ENCODE assay signal across 3 cellular contexts in genomic region chr19:50564229-50565105, GRCh38.
TF ChIP-seq lines count a peak whose summit lies in the region.

No MANE protein-coding gene starts in this region.

TF ChIP-seq in GM23338, 12 proteins besides CTCF, POLR2A, EP300 and RAD21 (continues in another document):
- no peak for TF ChIP-seq ZNF114 (CRISPR knock-in tag; IDR thresholded peaks at IDR 0.05)
- TF ChIP-seq, protein P1, sequence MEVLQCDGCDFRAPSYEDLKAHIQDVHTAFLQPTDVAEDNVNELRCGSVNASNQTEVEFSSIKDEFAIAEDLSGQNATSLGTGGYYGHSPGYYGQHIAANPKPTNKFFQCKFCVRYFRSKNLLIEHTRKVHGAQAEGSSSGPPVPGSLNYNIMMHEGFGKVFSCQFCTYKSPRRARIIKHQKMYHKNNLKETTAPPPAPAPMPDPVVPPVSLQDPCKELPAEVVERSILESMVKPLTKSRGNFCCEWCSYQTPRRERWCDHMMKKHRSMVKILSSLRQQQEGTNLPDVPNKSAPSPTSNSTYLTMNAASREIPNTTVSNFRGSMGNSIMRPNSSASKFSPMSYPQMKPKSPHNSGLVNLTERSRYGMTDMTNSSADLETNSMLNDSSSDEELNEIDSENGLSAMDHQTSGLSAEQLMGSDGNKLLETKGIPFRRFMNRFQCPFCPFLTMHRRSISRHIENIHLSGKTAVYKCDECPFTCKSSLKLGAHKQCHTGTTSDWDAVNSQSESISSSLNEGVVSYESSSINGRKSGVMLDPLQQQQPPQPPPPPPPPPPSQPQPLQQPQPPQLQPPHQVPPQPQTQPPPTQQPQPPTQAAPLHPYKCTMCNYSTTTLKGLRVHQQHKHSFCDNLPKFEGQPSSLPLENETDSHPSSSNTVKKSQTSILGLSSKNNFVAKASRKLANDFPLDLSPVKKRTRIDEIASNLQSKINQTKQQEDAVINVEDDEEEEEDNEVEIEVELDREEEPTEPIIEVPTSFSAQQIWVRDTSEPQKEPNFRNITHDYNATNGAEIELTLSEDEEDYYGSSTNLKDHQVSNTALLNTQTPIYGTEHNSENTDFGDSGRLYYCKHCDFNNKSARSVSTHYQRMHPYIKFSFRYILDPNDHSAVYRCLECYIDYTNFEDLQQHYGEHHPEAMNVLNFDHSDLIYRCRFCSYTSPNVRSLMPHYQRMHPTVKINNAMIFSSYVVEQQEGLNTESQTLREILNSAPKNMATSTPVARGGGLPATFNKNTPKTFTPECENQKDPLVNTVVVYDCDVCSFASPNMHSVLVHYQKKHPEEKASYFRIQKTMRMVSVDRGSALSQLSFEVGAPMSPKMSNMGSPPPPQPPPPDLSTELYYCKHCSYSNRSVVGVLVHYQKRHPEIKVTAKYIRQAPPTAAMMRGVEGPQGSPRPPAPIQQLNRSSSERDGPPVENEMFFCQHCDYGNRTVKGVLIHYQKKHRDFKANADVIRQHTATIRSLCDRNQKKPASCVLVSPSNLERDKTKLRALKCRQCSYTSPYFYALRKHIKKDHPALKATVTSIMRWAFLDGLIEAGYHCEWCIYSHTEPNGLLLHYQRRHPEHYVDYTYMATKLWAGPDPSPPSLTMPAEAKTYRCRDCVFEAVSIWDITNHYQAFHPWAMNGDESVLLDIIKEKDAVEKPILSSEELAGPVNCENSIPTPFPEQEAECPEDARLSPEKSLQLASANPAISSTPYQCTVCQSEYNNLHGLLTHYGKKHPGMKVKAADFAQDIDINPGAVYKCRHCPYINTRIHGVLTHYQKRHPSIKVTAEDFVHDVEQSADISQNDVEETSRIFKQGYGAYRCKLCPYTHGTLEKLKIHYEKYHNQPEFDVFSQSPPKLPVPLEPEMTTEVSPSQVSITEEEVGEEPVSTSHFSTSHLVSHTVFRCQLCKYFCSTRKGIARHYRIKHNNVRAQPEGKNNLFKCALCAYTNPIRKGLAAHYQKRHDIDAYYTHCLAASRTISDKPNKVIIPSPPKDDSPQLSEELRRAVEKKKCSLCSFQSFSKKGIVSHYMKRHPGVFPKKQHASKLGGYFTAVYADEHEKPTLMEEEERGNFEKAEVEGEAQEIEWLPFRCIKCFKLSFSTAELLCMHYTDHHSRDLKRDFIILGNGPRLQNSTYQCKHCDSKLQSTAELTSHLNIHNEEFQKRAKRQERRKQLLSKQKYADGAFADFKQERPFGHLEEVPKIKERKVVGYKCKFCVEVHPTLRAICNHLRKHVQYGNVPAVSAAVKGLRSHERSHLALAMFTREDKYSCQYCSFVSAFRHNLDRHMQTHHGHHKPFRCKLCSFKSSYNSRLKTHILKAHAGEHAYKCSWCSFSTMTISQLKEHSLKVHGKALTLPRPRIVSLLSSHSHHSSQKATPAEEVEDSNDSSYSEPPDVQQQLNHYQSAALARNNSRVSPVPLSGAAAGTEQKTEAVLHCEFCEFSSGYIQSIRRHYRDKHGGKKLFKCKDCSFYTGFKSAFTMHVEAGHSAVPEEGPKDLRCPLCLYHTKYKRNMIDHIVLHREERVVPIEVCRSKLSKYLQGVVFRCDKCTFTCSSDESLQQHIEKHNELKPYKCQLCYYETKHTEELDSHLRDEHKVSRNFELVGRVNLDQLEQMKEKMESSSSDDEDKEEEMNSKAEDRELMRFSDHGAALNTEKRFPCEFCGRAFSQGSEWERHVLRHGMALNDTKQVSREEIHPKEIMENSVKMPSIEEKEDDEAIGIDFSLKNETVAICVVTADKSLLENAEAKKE (CRISPR knock-in tag; IDR thresholded peaks at IDR 0.05) = no peak

TF ChIP-seq in WTC11, 78 proteins besides CTCF, POLR2A, EP300 and RAD21:
- TF ChIP-seq ZNF416 (CRISPR knock-in tag; IDR thresholded peaks at IDR 0.05) (no peak), ZNF121 (CRISPR knock-in tag; IDR thresholded peaks at IDR 0.05) (peak; percentile 47)

TF ChIP-seq in endothelial cell of umbilical vein, 7 proteins besides CTCF, POLR2A, EP300 and RAD21:
- TF ChIP-seq FOS (IDR thresholded peaks at IDR 0.05; ENCODE audit: borderline replicate concordance, insufficient read depth, low read length) (no peak), EZH2 (IDR thresholded peaks at IDR 0.05; ENCODE audit: borderline replicate concordance, low read depth, low read length, severe bottlenecking) (peak; percentile 9)
